10 cellular contexts compared by ENCODE assay signal in genomic region chr1:3529099-3529729, GRCh38.
DNase-seq lines count a peak whose midpoint lies in the region; ATAC-seq lines count a peak whose summit lies in the region.
"Had no signal": no experiment of that assay in that cellular context is flagged by ENCODE, and none has a peak within 500 bp of the region (broad histone marks: within the 10 kb centered on the region; RNA-seq: fewer than 3 reads in every experiment).

No MANE protein-coding gene starts in this region.

- H3K9me3 ChIP-seq in MG63: no peaks in the 10 kb centered on the region
- no peaks in the 10 kb centered on the region for H3K9me3 ChIP-seq in naive thymus-derived CD4-positive, alpha-beta T cell (ENCODE audit: control insufficient read depth in 2 of 3, low read length in 3 of 3)

- H3K4me1 ChIP-seq in naive thymus-derived CD4-positive, alpha-beta T cell (ENCODE audit: control insufficient read depth in 2 of 2, insufficient read depth in 2 of 2, low read length in 2 of 2): peaks cover 9 to 12% of the 10 kb centered on the region in 2 donors

- POLR2A ChIA-PET in naive thymus-derived CD4-positive, alpha-beta T cell (lab: Charles Lee): no interaction called here

- H3K4me3 ChIP-seq in MG63: peak overlapping the region; percentile 79
- no peak overlapping the region for H3K4me3 ChIP-seq in naive thymus-derived CD4-positive, alpha-beta T cell (ENCODE audit: low read length)

- H3K27me3 Mint-ChIP-seq in naive thymus-derived CD4-positive, alpha-beta T cell: no peaks in the 10 kb centered on the region

- intact Hi-C loops in naive thymus-derived CD4-positive, alpha-beta T cell (cut with micrococcal nuclease): no loop called here

- H3K4me1 Mint-ChIP-seq in naive thymus-derived CD4-positive, alpha-beta T cell: peaks cover 9 to 30% (median 25%) of the 10 kb centered on the region in 7 donors

- H3K27ac Mint-ChIP-seq in naive thymus-derived CD4-positive, alpha-beta T cell: peak overlapping the region in 3 of 9 donors; percentile 73 to 84 (median 81)
- H3K27ac Mint-ChIP-seq: activated naive CD8-positive, alpha-beta T cell treated with anti-CD3 and anti-CD28 coated beads, Interleukin-2, amount 10 ng/mL, durations not matched to agents 7 days and 5 days had no signal

- H3K27me3 ChIP-seq in MG63: no peaks in the 10 kb centered on the region
- H3K27me3 ChIP-seq in naive thymus-derived CD4-positive, alpha-beta T cell (ENCODE audit: control insufficient read depth in 2 of 2, insufficient read depth in 2 of 2, low read length in 2 of 2): no peaks in the 10 kb centered on the region

- H3K36me3 ChIP-seq in MG63: peaks cover 51% of the 10 kb centered on the region
- H3K36me3 ChIP-seq in naive thymus-derived CD4-positive, alpha-beta T cell (ENCODE audit: control insufficient read depth in 2 of 3, insufficient read depth in 3 of 3, low read length in 3 of 3): peaks cover 0 to 6% (median 0%) of the 10 kb centered on the region in 3 experiments

- ATAC-seq in naive thymus-derived CD4-positive, alpha-beta T cell: no peak
- ATAC-seq in HG03469 (IDR thresholded peaks at IDR 0.05; ENCODE audit: unreplicated experiment) (no peak), HG02852 (IDR thresholded peaks at IDR 0.05; ENCODE audit: unreplicated experiment) (no peak)

- CTCF ChIA-PET in naive thymus-derived CD4-positive, alpha-beta T cell (lab: Charles Lee): interaction anchor here (2.9 kb wide), 1 partner anchor 92 kb away, joined by 10 read pairs; no protein-coding TSS in a partner anchor

- DNase-seq in Ammon's horn (ENCODE audit: low spot score) (peak; percentile 66), MG63 (peak; percentile 76), cerebellar nuclear complex (lab: John Stamatoyannopoulos, UW) (peak; percentile 19 to 66), COLO668 (lab: John Stamatoyannopoulos, UW; ENCODE audit: unreplicated experiment) (no peak)
- DNase-seq in naive thymus-derived CD4-positive, alpha-beta T cell: no peak
- no peak for DNase-seq in activated CD8-positive, alpha-beta memory T cell treated with anti-CD3 and anti-CD28 coated beads, Interleukin-2, amount 50 U/mL, for 48 hours
- DNase-seq: activated naive CD8-positive, alpha-beta T cell treated with anti-CD3 and anti-CD28 coated beads, Interleukin-2, amount 10 ng/mL, durations not matched to agents 7 days and 5 days had no signal

- no peaks in the 10 kb centered on the region for H3K36me3 Mint-ChIP-seq in naive thymus-derived CD4-positive, alpha-beta T cell
- H3K36me3 Mint-ChIP-seq: activated naive CD8-positive, alpha-beta T cell treated with anti-CD3 and anti-CD28 coated beads, Interleukin-2, amount 10 ng/mL, durations not matched to agents 7 days and 5 days had no signal

- no peak overlapping the region for H3K27ac ChIP-seq in naive thymus-derived CD4-positive, alpha-beta T cell (ENCODE audit: low read depth, low read length)
- H3K27ac ChIP-seq: epithelial cell of prostate had no signal

- peak overlapping the region in 9 of 10 donors; percentile 36 to 88 (median 81) for H3K4me3 Mint-ChIP-seq in naive thymus-derived CD4-positive, alpha-beta T cell

- no peaks in the 10 kb centered on the region for H3K9me3 Mint-ChIP-seq in naive thymus-derived CD4-positive, alpha-beta T cell
- H3K9me3 Mint-ChIP-seq: activated naive CD8-positive, alpha-beta T cell treated with anti-CD3 and anti-CD28 coated beads, Interleukin-2, amount 10 ng/mL, durations not matched to agents 7 days and 5 days had no signal

Comparison
In these comparisons a context has a peak if more than half of its experiments do, and no peak if none do; other contexts are left out.
1. DNase-seq: peak in Ammon's horn (single experiment), MG63 (single experiment) and cerebellar nuclear complex (2 of 2); none in naive thymus-derived CD4-positive, alpha-beta T cell (0 of 9), COLO668 (single experiment) and activated CD8-positive, alpha-beta memory T cell treated with anti-CD3 and anti-CD28 coated beads, Interleukin-2, amount 50 U/mL, for 48 hours (single experiment).